ENCODE assay signal across 12 cellular contexts in genomic region chr1:87392241-87393192, GRCh38.
DNase-seq lines count a peak whose midpoint lies in the region; ATAC-seq and TF ChIP-seq lines count a peak whose summit lies in the region.
"Had no signal": no experiment of that assay in that cellular context is flagged by ENCODE, and none has a peak within 500 bp of the region (broad histone marks: within the 10 kb centered on the region; RNA-seq: fewer than 3 reads in every experiment).

No MANE protein-coding gene starts in this region.

- H3K9me3 ChIP-seq in SJSA1 (replicated peaks) (no peaks in the 10 kb centered on the region), thyroid gland (no peaks in the 10 kb centered on the region), SJCRH30 (replicated peaks) (no peaks in the 10 kb centered on the region), testis (no peaks in the 10 kb centered on the region)
- H3K9me3 ChIP-seq: prostate gland had no signal

- no peak for ATAC-seq in GM18520 (IDR thresholded peaks at IDR 0.05; ENCODE audit: unreplicated experiment)
- ATAC-seq: activated T-cell treated with anti-CD3 and anti-CD28 coated beads, Interleukin-2, amount 50 U/mL, for 4 hours had no signal

- TF ChIP-seq POLR2A in thyroid gland (IDR thresholded peaks at IDR 0.05) (no peak), testis (IDR thresholded peaks at IDR 0.05) (no peak)

- H3K4me1 ChIP-seq in SJSA1 (replicated peaks) (0 out of 2 replicates have a peak, but pooled peaks cover 8% of the 10 kb centered on the region), thyroid gland (peaks cover 6 to 17% of the 10 kb centered on the region in 2 donors), SJCRH30 (no peaks in the 10 kb centered on the region), testis (no peaks in the 10 kb centered on the region)
- H3K4me1 ChIP-seq: prostate gland had no signal

- no peaks in the 10 kb centered on the region for H3K36me3 ChIP-seq in SJSA1
- H3K36me3 ChIP-seq in thyroid gland = no peaks in the 10 kb centered on the region
- no peaks in the 10 kb centered on the region for H3K36me3 ChIP-seq in SJCRH30
- H3K36me3 ChIP-seq in testis (ENCODE audit: low read depth, missing control alignments) = no peaks in the 10 kb centered on the region
- H3K36me3 ChIP-seq: prostate gland had no signal

- H3K27ac ChIP-seq in SJSA1 = no peak overlapping the region; the same call in 1 of the 2 replicates
- no peak overlapping the region for H3K27ac ChIP-seq in thyroid gland
- H3K27ac ChIP-seq in SJCRH30 = no peak overlapping the region
- H3K27ac ChIP-seq in testis = no peak overlapping the region
- H3K27ac ChIP-seq: 22Rv1, dorsolateral prefrontal cortex, prostate gland had no signal

- WGBS in thyroid gland, 2 donors = 69% methylated on average over 7 of the region's 7 CpGs
- 72 to 78% methylated on average over 7 of the region's 7 CpGs for WGBS in testis, 2 donors

- H3K27me3 ChIP-seq in SJSA1 (replicated peaks) (no peaks in the 10 kb centered on the region), thyroid gland (no peaks in the 10 kb centered on the region), SJCRH30 (no peaks in the 10 kb centered on the region), testis (no peaks in the 10 kb centered on the region)
- H3K27me3 ChIP-seq: dorsolateral prefrontal cortex had no signal

- no peak overlapping the region for H3K4me3 ChIP-seq in SJSA1
- H3K4me3 ChIP-seq in fibroblast of villous mesenchyme (ENCODE audit: low read depth, low read length) = no peak overlapping the region
- no peak overlapping the region for H3K4me3 ChIP-seq in thyroid gland (replicated peaks in 1 of 3)
- H3K4me3 ChIP-seq in SJCRH30 = no peak overlapping the region
- no peak overlapping the region for H3K4me3 ChIP-seq in testis
- H3K4me3 ChIP-seq: dorsolateral prefrontal cortex, prostate gland had no signal

- TF ChIP-seq CTCF in fibroblast of villous mesenchyme (IDR thresholded peaks at IDR 0.05; ENCODE audit: insufficient read depth, low read depth, low read length) (no peak), thyroid gland (IDR thresholded peaks at IDR 0.05) (no peak), testis (IDR thresholded peaks at IDR 0.05) (no peak)

- DNase-seq in DMS53 (lab: John Stamatoyannopoulos, UW) (peak; percentile 15), DMS53 treated with DMSO at 0.1 percent for 48 hours (lab: John Stamatoyannopoulos, UW; ENCODE audit: unreplicated experiment) (no peak), SJSA1 (ENCODE audit: low read depth in 1 of 2, low spot score in 2 of 2) (peak; percentile 36 to 54), fibroblast of villous mesenchyme (ENCODE audit: low read depth) (peak; percentile 24), thyroid gland (peak; percentile 29 to 62), SJCRH30 (no peak), testis (no peak)
- DNase-seq: activated T-cell treated with anti-CD3 and anti-CD28 coated beads, Interleukin-2, amount 50 U/mL, for 4 hours; dorsolateral prefrontal cortex had no signal

- intact Hi-C loops in thyroid gland (cut with DNase I) (no loop called here), testis (cut with DNase I; ENCODE audit: low total_unique reads) (no loop called here)

Comparison
In these comparisons a context has a peak if more than half of its experiments do, and no peak if none do; other contexts are left out.
1. DNase-seq: peak in DMS53 (single experiment), SJSA1 (2 of 2), fibroblast of villous mesenchyme (single experiment) and thyroid gland (2 of 2); none in DMS53 treated with DMSO at 0.1 percent for 48 hours (single experiment), SJCRH30 (0 of 2) and testis (single experiment).